In genomic region chr11:80669620-80670019, GRCh38 we compare ENCODE assay signal across 4 cellular contexts.
"Had no signal": no experiment of that assay in that cellular context is flagged by ENCODE, and none has a peak within 500 bp of the region (broad histone marks: within the 10 kb centered on the region; RNA-seq: fewer than 3 reads in every experiment).

No MANE protein-coding gene starts in this region.

- DNase-seq: IMR-90 had no signal

- H3K27ac ChIP-seq: HL-60 had no signal

- H3K4me3 ChIP-seq: K562 had no signal

- ATAC-seq: HepG2, K562 had no signal
